ENCODE assay signal across 24 cellular contexts in the genomic region with DNA sequence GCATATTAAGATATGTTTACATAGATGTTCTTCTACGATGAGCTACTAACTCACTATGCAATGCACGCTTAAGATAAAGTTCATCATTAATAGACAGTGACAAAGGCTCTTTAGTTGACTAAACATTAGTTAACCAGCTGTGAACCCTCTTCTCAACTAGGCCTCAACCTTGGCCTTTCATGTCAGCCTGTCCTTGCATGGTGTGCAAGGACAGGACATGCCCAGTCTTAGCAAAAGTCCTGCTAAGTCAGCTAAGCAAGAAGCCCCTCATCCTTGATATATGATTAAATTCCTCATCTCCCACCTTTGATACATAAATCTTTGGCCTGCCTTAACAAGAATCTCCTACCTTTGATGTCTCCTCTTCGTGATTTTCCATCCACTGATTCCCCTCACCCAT. TPM values are rescaled to one million over a fixed set of nuclear protein-coding genes. Genes with fewer than 3 reads are reported as not detected.
DNase-seq lines count a peak whose midpoint lies in the region; ATAC-seq, FAIRE-seq and TF ChIP-seq lines count a peak whose summit lies in the region.
"Had no signal": no experiment of that assay in that cellular context is flagged by ENCODE, and none has a peak within 500 bp of the region (broad histone marks: within the 10 kb centered on the region; RNA-seq: fewer than 3 reads in every experiment).

No MANE protein-coding gene starts in this region.

- 39% methylated on average over 3 of the region's 3 CpGs; no CpG with 5 or more reads in 1 of the 2 experiments for WGBS in H1 (ENCODE audit: extremely low coverage in 1 of 2, insufficient coverage in 1 of 2, insufficient read length in 1 of 2, insufficient replicate concordance in 2 of 2, low coverage in 1 of 2, low lambda C conversion rate in 2 of 2, missing lambda C conversion rate in 1 of 2), 2 experiments
- WGBS in esophagus squamous epithelium, 2 donors = 86 to 99% methylated on average over 3 of the region's 3 CpGs

- CTCF ChIA-PET in H1 (lab: Charles Lee; ENCODE audit: partially characterized antibody) = interaction anchor here (1.1 kb wide), 1 partner anchor 208 kb away, joined by 4 read pairs; no protein-coding TSS in a partner anchor

- H4K8ac ChIP-seq in H1 (ENCODE audit: extremely low read depth, insufficient read depth, low read length) = no peak overlapping the region

- peak overlapping the region; percentile 85 for H4K5ac ChIP-seq in H1 (ENCODE audit: insufficient read length, low read depth, low read length)

- no peaks in the 10 kb centered on the region; the same call in 2 of the 3 replicates for H3K9me3 Mint-ChIP-seq in GM23338
- H3K9me3 Mint-ChIP-seq in nephron = no peaks in the 10 kb centered on the region
- H3K9me3 Mint-ChIP-seq: HFFc6 had no signal

- H3K27ac Mint-ChIP-seq in GM23338 = peak overlapping the region; percentile 97
- H3K27ac Mint-ChIP-seq in nephron = peak overlapping the region; percentile 4 to 67 (median 8)
- H3K27ac Mint-ChIP-seq: HFFc6 had no signal

- peak overlapping the region; percentile 97 for H2BK20ac ChIP-seq in H1 (ENCODE audit: low read length)

- no peaks in the 10 kb centered on the region for H3K9me3 ChIP-seq in H1 (ENCODE audit: insufficient read depth in 2 of 2, low read depth in 1 of 2, low read length in 1 of 2)
- no peaks in the 10 kb centered on the region for H3K9me3 ChIP-seq in esophagus squamous epithelium
- H3K9me3 ChIP-seq: HAP-1, SJCRH30 had no signal

- H2AFZ ChIP-seq in GM23338 (no peak overlapping the region), H1 (ENCODE audit: low read length) (no peak overlapping the region)
- H2AFZ ChIP-seq: PC-9 had no signal

- H3K36me3 ChIP-seq in GM23338 (ENCODE audit: insufficient read depth) = no peaks in the 10 kb centered on the region
- peaks cover 0 to 12% (median 0%) of the 10 kb centered on the region in 4 experiments; a peak in 1 of 8 replicates for H3K36me3 ChIP-seq in H1 (ENCODE audit: control insufficient read depth in 2 of 4, insufficient read depth in 4 of 4, low read length in 3 of 4)
- H3K36me3 ChIP-seq in esophagus squamous epithelium = peaks cover 0 to 5% (median 0%) of the 10 kb centered on the region in 3 donors
- H3K36me3 ChIP-seq: HAP-1 had no signal

- H3K79me2 ChIP-seq in GM23338 (replicated peaks; ENCODE audit: insufficient read depth) = peaks cover 72% of the 10 kb centered on the region
- H3K79me2 ChIP-seq in H1 (ENCODE audit: control insufficient read depth in 1 of 2, insufficient read depth in 2 of 2, low read length in 2 of 2) = peaks cover 0 to 60% of the 10 kb centered on the region in 2 experiments; a peak in 3 of 4 replicates

- H3K79me1 ChIP-seq in H1 (ENCODE audit: low read depth, low read length) = no peaks in the 10 kb centered on the region; the same call in 1 of the 2 replicates

- peak; percentile 90 for FAIRE-seq in H1 (lab: Jason Lieb, UNC)
- FAIRE-seq: D721Med had no signal

- no peak for DNase-seq in GM23338 (ENCODE audit: low spot score)
- no peak for DNase-seq in H1 (ENCODE audit: low read depth in 1 of 2, low spot score in 2 of 2)
- DNase-seq in iPS-NIHi7 (ENCODE audit: extremely low spot score) = peak; percentile 10
- DNase-seq in esophagus squamous epithelium (lab: John Stamatoyannopoulos, UW) = no peak
- no peak for DNase-seq in NCI-H2107 (lab: John Stamatoyannopoulos, UW)
- DNase-seq: HFFc6; KBM-7; NCI-H1105 treated with DMSO at 0.1 percent for 48 hours; NCI-H146; NCI-H1930; NCI-H446 treated with DMSO at 0.1 percent for 48 hours; NCI-H526; NCI-H82; NK-92 treated with Interleukin-12 subunit alpha and Interleukin-12 subunit beta, amount 100 ng/mL, for 24 hours; PC-9; SJCRH30 had no signal

- peak overlapping the region; percentile 16; the same call in 2 of the 3 replicates for H3K4me3 Mint-ChIP-seq in GM23338
- no peak overlapping the region for H3K4me3 Mint-ChIP-seq in nephron
- H3K4me3 Mint-ChIP-seq: HFFc6 had no signal

- intact Hi-C loops in esophagus squamous epithelium (cut with DNase I) = no loop called here

- no peak for TF ChIP-seq RAD21 in H1 (IDR thresholded peaks at IDR 0.05 in 1 of 2, conservative IDR thresholded peaks at IDR 0.05 in 1 of 2; ENCODE audit: low read depth in 2 of 2, low read length in 2 of 2)

- no peak overlapping the region for H3K14ac ChIP-seq in H1 (ENCODE audit: insufficient read length)

- no peaks in the 10 kb centered on the region for H3K23me2 ChIP-seq in H1 (ENCODE audit: low read depth, low read length)

- H3K18ac ChIP-seq in H1 (ENCODE audit: extremely low read depth, low read length) = peak overlapping the region; percentile 73

- no peak overlapping the region for H2BK15ac ChIP-seq in H1 (ENCODE audit: low read length)

- POLR2A ChIA-PET in H1 (lab: Charles Lee; ENCODE audit: partially characterized antibody) = interaction anchor here (1.0 to 1.9 kb wide), 2 partner anchors 8 to 10 kb away, joined by 3 to 7 read pairs; no protein-coding TSS in a partner anchor

- TF ChIP-seq POLR2A in H1 (IDR thresholded peaks at IDR 0.05; ENCODE audit: control extremely low read depth in 1 of 2, low read depth in 2 of 2, low read length in 2 of 2) = no peak
- TF ChIP-seq POLR2A in esophagus squamous epithelium (IDR thresholded peaks at IDR 0.05) = no peak

- H3K23ac ChIP-seq in H1 (ENCODE audit: insufficient read length) = no peak overlapping the region

- H3K4me3 ChIP-seq in GM23338 (peak overlapping the region; percentile 4; the same call in 1 of the 2 replicates), H1 (ENCODE audit: extremely low read depth in 1 of 4, insufficient read depth in 2 of 4, low read depth in 3 of 4, low read length in 4 of 4) (peak overlapping the region in 1 of 4 experiments; percentile 49; a peak in 1 of 8 replicates), esophagus squamous epithelium (no peak overlapping the region)
- H3K4me3 ChIP-seq: HAP-1, PC-9, SJCRH30 had no signal

- peak overlapping the region; percentile 81; the same call in 1 of the 2 replicates for H2BK5ac ChIP-seq in H1 (ENCODE audit: low read depth, low read length)

- no peaks in the 10 kb centered on the region for H3K27me3 ChIP-seq in GM23338 (ENCODE audit: insufficient read depth)
- H3K27me3 ChIP-seq in H1 (replicated peaks in 1 of 4; ENCODE audit: control insufficient read depth in 3 of 4, extremely low read depth in 1 of 4, insufficient read depth in 3 of 4, low read length in 3 of 4) = no peaks in the 10 kb centered on the region
- H3K27me3 ChIP-seq in esophagus squamous epithelium = no peaks in the 10 kb centered on the region
- H3K27me3 ChIP-seq: SJCRH30 had no signal

- no peak overlapping the region for H3K9ac ChIP-seq in H1 (replicated peaks in 1 of 4; ENCODE audit: extremely low read depth in 1 of 4, low read depth in 3 of 4, low read length in 3 of 4)

- H3K4me1 Mint-ChIP-seq in GM23338 (peaks cover 53% of the 10 kb centered on the region), nephron (peaks cover 18% of the 10 kb centered on the region)

- H3K4me2 ChIP-seq in GM23338 (peak overlapping the region; percentile 33), H1 (ENCODE audit: insufficient read depth in 1 of 2, low read depth in 2 of 2, low read length in 2 of 2) (peak overlapping the region; percentile 65 to 68)
- H3K4me2 ChIP-seq: PC-9 had no signal

- H3K9me2 ChIP-seq in GM23338 (ENCODE audit: insufficient read depth) = no peaks in the 10 kb centered on the region

- no peak for TF ChIP-seq CTCF in GM23338 (conservative IDR thresholded peaks at IDR 0.05; ENCODE audit: low read depth in 2 of 2)
- TF ChIP-seq CTCF in H1 (IDR thresholded peaks at IDR 0.05; ENCODE audit: control extremely low read depth in 1 of 3, insufficient read depth in 1 of 3, low read depth in 1 of 3, low read length in 3 of 3) = no peak
- no peak for TF ChIP-seq CTCF in nephron (IDR thresholded peaks at IDR 0.05; ENCODE audit: unreplicated experiment in 3 of 3)
- TF ChIP-seq CTCF in esophagus squamous epithelium (IDR thresholded peaks at IDR 0.05) = no peak

- no peak overlapping the region; the same call in 1 of the 2 replicates for H2AK5ac ChIP-seq in H1 (ENCODE audit: low read depth, low read length)

- peak overlapping the region; percentile 52 for H3K56ac ChIP-seq in H1 (replicated peaks; ENCODE audit: insufficient read length, low read depth, low read length)

- peaks cover 43% of the 10 kb centered on the region for H3K4me1 ChIP-seq in GM23338 (ENCODE audit: insufficient read depth)
- peaks cover 3 to 18% (median 12%) of the 10 kb centered on the region in 4 experiments; a peak in 6 of 7 replicates for H3K4me1 ChIP-seq in H1 (replicated peaks in 1 of 4; ENCODE audit: control insufficient read depth in 3 of 4, insufficient read depth in 4 of 4, low read length in 3 of 4)
- H3K4me1 ChIP-seq in esophagus squamous epithelium = no peaks in the 10 kb centered on the region

- peak overlapping the region; percentile 96 for H2BK120ac ChIP-seq in H1 (replicated peaks; ENCODE audit: low read depth, low read length)

- no peaks in the 10 kb centered on the region for H4K20me1 ChIP-seq in GM23338 (replicated peaks; ENCODE audit: insufficient read depth)
- H4K20me1 ChIP-seq in H1 (replicated peaks in 1 of 2; ENCODE audit: control insufficient read depth in 1 of 2, insufficient read depth in 2 of 2, low read length in 2 of 2) = no peaks in the 10 kb centered on the region

- H3K36me3 Mint-ChIP-seq in GM23338 (ENCODE audit: low read depth) = no peaks in the 10 kb centered on the region; the same call in 1 of the 3 replicates
- H3K36me3 Mint-ChIP-seq in nephron (ENCODE audit: low read depth) = peaks cover under 1% of the 10 kb centered on the region

- ATAC-seq in GM23338 (peak; percentile 20), GM21423 (IDR thresholded peaks at IDR 0.05; ENCODE audit: unreplicated experiment) (no peak), HG03565 (IDR thresholded peaks at IDR 0.05; ENCODE audit: unreplicated experiment) (no peak)
- ATAC-seq: Right ventricle myocardium inferior, SK-N-SH treated with all-trans-retinoic acid at 6 μM for 48 hours had no signal

- H3K27me3 Mint-ChIP-seq in GM23338 (ENCODE audit: insufficient read depth, low read depth, poor library complexity) = no peaks in the 10 kb centered on the region
- no peaks in the 10 kb centered on the region for H3K27me3 Mint-ChIP-seq in nephron (ENCODE audit: low read depth)

- H2BK12ac ChIP-seq in H1 (ENCODE audit: low read depth, low read length) = peak overlapping the region; percentile 75

- H3K27ac ChIP-seq in GM23338 (ENCODE audit: low read depth) = peak overlapping the region; percentile 95
- H3K27ac ChIP-seq in H1 (ENCODE audit: low read depth, low read length) = peak overlapping the region; percentile 70; the same call in 1 of the 2 replicates
- H3K27ac ChIP-seq in esophagus squamous epithelium = no peak overlapping the region
- H3K27ac ChIP-seq: HL-60, PC-9, SJCRH30 had no signal

- H3F3A ChIP-seq in GM23338 (replicated peaks; ENCODE audit: low read depth) = no peaks in the 10 kb centered on the region

- H4K91ac ChIP-seq in H1 (replicated peaks; ENCODE audit: insufficient read length, low read length) = peak overlapping the region; percentile 98

- TF ChIP-seq EP300 in H1 (IDR thresholded peaks at IDR 0.05; ENCODE audit: borderline replicate concordance in 1 of 2, low read depth in 2 of 2, low read length in 2 of 2) = no peak

- H3K4ac ChIP-seq in H1 (replicated peaks; ENCODE audit: insufficient read length, low read depth, low read length) = peak overlapping the region; percentile 5

RNA-seq across cellular contexts. Expression of a gene that starts 50.9 kb away (rescaled TPM):
- total RNA-seq in GM23338 (2014; rRNA removed; shearing (Covaris generic)) = 92.0 and 97.1 TPM in 2 replicates
- 39.1 and 42.1 TPM in 2 replicates for polyA plus RNA-seq in GM23338 (2016; fragmentation: Nextera tagmentation; extraction: Ambion mirVana)
- total RNA-seq in H1 (2021; fragmentation: NEBNext Ultra II Directional; extraction: Animal tissue kit (Norgen Biotek cat#: 25700)) = 43.7 and 47.2 TPM in 2 replicates
- 66.4 and 91.3 TPM in 2 replicates for polyA plus RNA-seq in H1 (2011; rRNA removed)
- polyA plus RNA-seq in H1 (2011; cell fraction: cytosol; rRNA removed) = 78.6 TPM
- polyA plus RNA-seq in H1 (2011; cell fraction: nucleus; rRNA removed) = 38.0 TPM
- polyA plus RNA-seq in H1 (2012, experiment 1 of 2) = 36.2 to 50.1 TPM (median 48.2 TPM) in 4 replicates
- polyA plus RNA-seq in H1 (2012, experiment 2 of 2) = 30.5 TPM
- polyA plus RNA-seq in H1 (2013, experiment 1 of 2) = 38.9 TPM
- 44.3 TPM for polyA plus RNA-seq in H1 (2013, experiment 2 of 2)
- 67.9 and 73.8 TPM in 2 replicates for polyA minus RNA-seq in H1 (2011; rRNA and poly(A)+ RNA removed)
- 32.1 TPM for polyA minus RNA-seq in H1 (2011; cell fraction: cytosol; rRNA and poly(A)+ RNA removed)
- polyA minus RNA-seq in H1 (2011; cell fraction: nucleus; rRNA and poly(A)+ RNA removed) = 74.5 TPM
- 100 to 1,000 TPM in 1 of 4 donors, 10 to 100 TPM in 3; 26.1 to 140 (median 41.3) TPM for total RNA-seq in esophagus squamous epithelium

Comparison
In these comparisons a context has a peak if more than half of its experiments do, and no peak if none do; other contexts are left out.
1. H3K27ac ChIP-seq: peak in GM23338 (single experiment) and H1 (single experiment); none in esophagus squamous epithelium (0 of 4).